1 cellular context compared by ENCODE assay signal in the genomic region with DNA sequence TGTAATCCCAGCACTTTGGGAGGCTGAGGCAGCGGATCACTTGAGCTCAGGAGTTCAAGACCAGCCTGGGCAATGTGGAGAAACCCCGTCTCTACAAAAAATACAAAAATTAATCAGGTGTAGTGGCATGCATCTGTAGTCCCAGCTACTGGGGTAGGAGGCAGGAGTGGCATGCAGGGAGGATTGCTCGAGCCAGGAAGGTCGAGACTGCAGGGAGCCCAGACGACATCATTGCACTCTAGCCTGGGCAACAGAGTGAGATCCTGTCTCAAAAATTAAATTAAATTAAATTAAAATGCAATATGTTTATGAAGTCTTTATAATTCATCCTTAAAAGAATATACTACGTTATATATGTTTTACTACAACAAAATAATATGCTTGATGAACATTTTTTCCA.
TF ChIP-seq lines count a peak whose summit lies in the region.

No MANE protein-coding gene starts in this region.

TF ChIP-seq in GM23338, 12 proteins besides CTCF, POLR2A, EP300 and RAD21 (continued from another document):
- TF ChIP-seq, protein P1, sequence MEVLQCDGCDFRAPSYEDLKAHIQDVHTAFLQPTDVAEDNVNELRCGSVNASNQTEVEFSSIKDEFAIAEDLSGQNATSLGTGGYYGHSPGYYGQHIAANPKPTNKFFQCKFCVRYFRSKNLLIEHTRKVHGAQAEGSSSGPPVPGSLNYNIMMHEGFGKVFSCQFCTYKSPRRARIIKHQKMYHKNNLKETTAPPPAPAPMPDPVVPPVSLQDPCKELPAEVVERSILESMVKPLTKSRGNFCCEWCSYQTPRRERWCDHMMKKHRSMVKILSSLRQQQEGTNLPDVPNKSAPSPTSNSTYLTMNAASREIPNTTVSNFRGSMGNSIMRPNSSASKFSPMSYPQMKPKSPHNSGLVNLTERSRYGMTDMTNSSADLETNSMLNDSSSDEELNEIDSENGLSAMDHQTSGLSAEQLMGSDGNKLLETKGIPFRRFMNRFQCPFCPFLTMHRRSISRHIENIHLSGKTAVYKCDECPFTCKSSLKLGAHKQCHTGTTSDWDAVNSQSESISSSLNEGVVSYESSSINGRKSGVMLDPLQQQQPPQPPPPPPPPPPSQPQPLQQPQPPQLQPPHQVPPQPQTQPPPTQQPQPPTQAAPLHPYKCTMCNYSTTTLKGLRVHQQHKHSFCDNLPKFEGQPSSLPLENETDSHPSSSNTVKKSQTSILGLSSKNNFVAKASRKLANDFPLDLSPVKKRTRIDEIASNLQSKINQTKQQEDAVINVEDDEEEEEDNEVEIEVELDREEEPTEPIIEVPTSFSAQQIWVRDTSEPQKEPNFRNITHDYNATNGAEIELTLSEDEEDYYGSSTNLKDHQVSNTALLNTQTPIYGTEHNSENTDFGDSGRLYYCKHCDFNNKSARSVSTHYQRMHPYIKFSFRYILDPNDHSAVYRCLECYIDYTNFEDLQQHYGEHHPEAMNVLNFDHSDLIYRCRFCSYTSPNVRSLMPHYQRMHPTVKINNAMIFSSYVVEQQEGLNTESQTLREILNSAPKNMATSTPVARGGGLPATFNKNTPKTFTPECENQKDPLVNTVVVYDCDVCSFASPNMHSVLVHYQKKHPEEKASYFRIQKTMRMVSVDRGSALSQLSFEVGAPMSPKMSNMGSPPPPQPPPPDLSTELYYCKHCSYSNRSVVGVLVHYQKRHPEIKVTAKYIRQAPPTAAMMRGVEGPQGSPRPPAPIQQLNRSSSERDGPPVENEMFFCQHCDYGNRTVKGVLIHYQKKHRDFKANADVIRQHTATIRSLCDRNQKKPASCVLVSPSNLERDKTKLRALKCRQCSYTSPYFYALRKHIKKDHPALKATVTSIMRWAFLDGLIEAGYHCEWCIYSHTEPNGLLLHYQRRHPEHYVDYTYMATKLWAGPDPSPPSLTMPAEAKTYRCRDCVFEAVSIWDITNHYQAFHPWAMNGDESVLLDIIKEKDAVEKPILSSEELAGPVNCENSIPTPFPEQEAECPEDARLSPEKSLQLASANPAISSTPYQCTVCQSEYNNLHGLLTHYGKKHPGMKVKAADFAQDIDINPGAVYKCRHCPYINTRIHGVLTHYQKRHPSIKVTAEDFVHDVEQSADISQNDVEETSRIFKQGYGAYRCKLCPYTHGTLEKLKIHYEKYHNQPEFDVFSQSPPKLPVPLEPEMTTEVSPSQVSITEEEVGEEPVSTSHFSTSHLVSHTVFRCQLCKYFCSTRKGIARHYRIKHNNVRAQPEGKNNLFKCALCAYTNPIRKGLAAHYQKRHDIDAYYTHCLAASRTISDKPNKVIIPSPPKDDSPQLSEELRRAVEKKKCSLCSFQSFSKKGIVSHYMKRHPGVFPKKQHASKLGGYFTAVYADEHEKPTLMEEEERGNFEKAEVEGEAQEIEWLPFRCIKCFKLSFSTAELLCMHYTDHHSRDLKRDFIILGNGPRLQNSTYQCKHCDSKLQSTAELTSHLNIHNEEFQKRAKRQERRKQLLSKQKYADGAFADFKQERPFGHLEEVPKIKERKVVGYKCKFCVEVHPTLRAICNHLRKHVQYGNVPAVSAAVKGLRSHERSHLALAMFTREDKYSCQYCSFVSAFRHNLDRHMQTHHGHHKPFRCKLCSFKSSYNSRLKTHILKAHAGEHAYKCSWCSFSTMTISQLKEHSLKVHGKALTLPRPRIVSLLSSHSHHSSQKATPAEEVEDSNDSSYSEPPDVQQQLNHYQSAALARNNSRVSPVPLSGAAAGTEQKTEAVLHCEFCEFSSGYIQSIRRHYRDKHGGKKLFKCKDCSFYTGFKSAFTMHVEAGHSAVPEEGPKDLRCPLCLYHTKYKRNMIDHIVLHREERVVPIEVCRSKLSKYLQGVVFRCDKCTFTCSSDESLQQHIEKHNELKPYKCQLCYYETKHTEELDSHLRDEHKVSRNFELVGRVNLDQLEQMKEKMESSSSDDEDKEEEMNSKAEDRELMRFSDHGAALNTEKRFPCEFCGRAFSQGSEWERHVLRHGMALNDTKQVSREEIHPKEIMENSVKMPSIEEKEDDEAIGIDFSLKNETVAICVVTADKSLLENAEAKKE (CRISPR knock-in tag; IDR thresholded peaks at IDR 0.05) = no peak
- no peak for TF ChIP-seq STAT1 (IDR thresholded peaks at IDR 0.05; ENCODE audit: unreplicated experiment)
